Comparison of ENCODE assay signal across 13 cellular contexts in genomic region chr12:13194462-13195110, GRCh38. TPM values are rescaled to one million over a fixed set of nuclear protein-coding genes. Genes with fewer than 3 reads are reported as not detected.
DNase-seq lines count a peak whose midpoint lies in the region; ATAC-seq and TF ChIP-seq lines count a peak whose summit lies in the region.
"Had no signal": no experiment of that assay in that cellular context is flagged by ENCODE, and none has a peak within 500 bp of the region (broad histone marks: within the 10 kb centered on the region; RNA-seq: fewer than 3 reads in every experiment).

No MANE protein-coding gene starts in this region.

- H3K9ac ChIP-seq in HCT116 (ENCODE audit: low read length): no peak overlapping the region

- H3K9me3 ChIP-seq in HCT116 (ENCODE audit: control insufficient read depth in 1 of 2, insufficient read depth in 1 of 2, low read depth in 1 of 2, low read length in 2 of 2) (no peaks in the 10 kb centered on the region), suprapubic skin (no peaks in the 10 kb centered on the region)

- H3K4me2 ChIP-seq in HCT116 (ENCODE audit: low read length): peak overlapping the region; percentile 88

- peaks cover 33 to 53% of the 10 kb centered on the region in 2 experiments for H3K4me1 ChIP-seq in HCT116 (ENCODE audit: control insufficient read depth in 1 of 2, insufficient read depth in 2 of 2, low read length in 2 of 2)
- peaks cover 49% of the 10 kb centered on the region for H3K4me1 ChIP-seq in suprapubic skin

- TF ChIP-seq CTCF in HCT116 (IDR thresholded peaks at IDR 0.05 in 2 of 3, conservative IDR thresholded peaks at IDR 0.05 in 1 of 3; ENCODE audit: borderline replicate concordance in 1 of 3, insufficient read depth in 1 of 3, low read depth in 2 of 3, low read length in 2 of 3): no peak
- no peak for TF ChIP-seq CTCF in suprapubic skin (IDR thresholded peaks at IDR 0.05)

- H3K27ac Mint-ChIP-seq in activated T-helper 1 cell treated with anti-CD3 and anti-CD28 coated beads, Interleukin-12 subunit alpha, Interleukin-12 subunit beta, Interleukin-2, Interleukin-4 antibody, amounts not matched to agents 30 ng/mL and 10 ng/mL and 1 ng/mL, durations not matched to agents 14 hours and 24 hours and 36 hours: peak overlapping the region; percentile 4
- H3K27ac Mint-ChIP-seq: activated B cell treated with CpG ODN at 0.5 μM for 24 hours had no signal

- no TSS peak for BruUV-seq in HCT116 (replicated peaks; lab: Mats Ljungman, UMichigan)

- peaks cover 16% of the 10 kb centered on the region for H3K27me3 Mint-ChIP-seq in activated T-helper 1 cell treated with anti-CD3 and anti-CD28 coated beads, Interleukin-12 subunit alpha, Interleukin-12 subunit beta, Interleukin-2, Interleukin-4 antibody, amounts not matched to agents 30 ng/mL and 10 ng/mL and 1 ng/mL, durations not matched to agents 14 hours and 24 hours and 36 hours (ENCODE audit: insufficient read depth)

- no peaks in the 10 kb centered on the region for H3K36me3 Mint-ChIP-seq in activated T-helper 1 cell treated with anti-CD3 and anti-CD28 coated beads, Interleukin-12 subunit alpha, Interleukin-12 subunit beta, Interleukin-2, Interleukin-4 antibody, amounts not matched to agents 30 ng/mL and 10 ng/mL and 1 ng/mL, durations not matched to agents 14 hours and 24 hours and 36 hours (ENCODE audit: low read depth)

- CTCF ChIA-PET in HCT116 (lab: Charles Lee): no interaction called here

- no peak overlapping the region for H3K4me3 ChIP-seq in HCT116 (replicated peaks in 1 of 2; ENCODE audit: low read depth in 1 of 2, low read length in 2 of 2)
- H3K4me3 ChIP-seq in suprapubic skin: no peak overlapping the region

- no peaks in the 10 kb centered on the region for H3K9me3 Mint-ChIP-seq in activated T-helper 1 cell treated with anti-CD3 and anti-CD28 coated beads, Interleukin-12 subunit alpha, Interleukin-12 subunit beta, Interleukin-2, Interleukin-4 antibody, amounts not matched to agents 30 ng/mL and 10 ng/mL and 1 ng/mL, durations not matched to agents 14 hours and 24 hours and 36 hours
- H3K9me3 Mint-ChIP-seq: activated B cell treated with CpG ODN at 0.5 μM for 24 hours; effector memory CD8-positive, alpha-beta T cell had no signal

- peaks cover 29% of the 10 kb centered on the region for H3K79me2 ChIP-seq in HCT116 (ENCODE audit: insufficient read depth, low read length)

- H3K27ac ChIP-seq in HCT116 (ENCODE audit: low read depth, low read length): no peak overlapping the region
- peak overlapping the region; percentile 97 for H3K27ac ChIP-seq in suprapubic skin

- no peak for ATAC-seq in HCT116
- ATAC-seq: effector memory CD8-positive, alpha-beta T cell had no signal

- H3K4me1 Mint-ChIP-seq in activated T-helper 1 cell treated with anti-CD3 and anti-CD28 coated beads, Interleukin-12 subunit alpha, Interleukin-12 subunit beta, Interleukin-2, Interleukin-4 antibody, amounts not matched to agents 30 ng/mL and 10 ng/mL and 1 ng/mL, durations not matched to agents 14 hours and 24 hours and 36 hours (ENCODE audit: low read depth): peaks cover 28% of the 10 kb centered on the region

- H3K9me2 ChIP-seq in HCT116 (ENCODE audit: insufficient read depth): no peaks in the 10 kb centered on the region

- WGBS in suprapubic skin: 19% methylated on average over 4 of the region's 4 CpGs

- RAD21 ChIA-PET in HCT116 (lab: Charles Lee; ENCODE audit: low non-redundant PET in 1 of 2, low total read pairs in 2 of 2, uncharacterized antibody in 2 of 2, unreplicated experiment in 2 of 2): no interaction called here

- no peak for DNase-seq in HCT116 (ENCODE audit: low read depth, low spot score)
- DNase-seq in activated T-helper 1 cell treated with anti-CD3 and anti-CD28 coated beads, Interleukin-12 subunit alpha, Interleukin-12 subunit beta, Interleukin-2, Interleukin-4 antibody, amounts not matched to agents 30 ng/mL and 10 ng/mL and 1 ng/mL, durations not matched to agents 14 hours and 24 hours and 36 hours (ENCODE audit: low spot score): no peak
- peak; percentile 93 for DNase-seq in islet precursor cell
- DNase-seq in suprapubic skin (ENCODE audit: low spot score in 2 of 2): peak in 1 of 2 donors; percentile 60
- DNase-seq in stimulated activated CD4-positive, alpha-beta T cell treated with anti-CD3 and anti-CD28 coated beads, Interleukin-2, amount 100 ng/mL, for 48 hours: no peak
- DNase-seq in GF-D8 (lab: John Stamatoyannopoulos, UW): no peak
- DNase-seq in HCEC 1CT: no peak
- DNase-seq: activated B cell treated with CpG ODN at 0.5 μM for 24 hours; amniotic stem cell; effector memory CD8-positive, alpha-beta T cell; NCI-H1092 treated with DMSO at 0.1 percent for 48 hours; posterior cingulate gyrus; stimulated activated CD4-positive, alpha-beta T cell treated with anti-CD3 and anti-CD28 coated beads, Interleukin-4, amount 100 ng/mL, for 4 hours had no signal

- no peaks in the 10 kb centered on the region for H4K20me1 ChIP-seq in HCT116 (ENCODE audit: insufficient read depth)

- no peak overlapping the region for H2AFZ ChIP-seq in HCT116 (ENCODE audit: low read depth, low read length, poor library complexity, severe bottlenecking)

- no peaks in the 10 kb centered on the region for H3K27me3 ChIP-seq in HCT116 (ENCODE audit: insufficient read depth, low read length)
- no peaks in the 10 kb centered on the region for H3K27me3 ChIP-seq in suprapubic skin

- H3K4me3 Mint-ChIP-seq in activated T-helper 1 cell treated with anti-CD3 and anti-CD28 coated beads, Interleukin-12 subunit alpha, Interleukin-12 subunit beta, Interleukin-2, Interleukin-4 antibody, amounts not matched to agents 30 ng/mL and 10 ng/mL and 1 ng/mL, durations not matched to agents 14 hours and 24 hours and 36 hours: no peak overlapping the region
- H3K4me3 Mint-ChIP-seq: activated B cell treated with CpG ODN at 0.5 μM for 24 hours had no signal

- no peak for TF ChIP-seq EP300 in suprapubic skin (IDR thresholded peaks at IDR 0.05)

- peaks cover 0 to 8% of the 10 kb centered on the region in 2 experiments; a peak in 1 of 4 replicates for H3K36me3 ChIP-seq in HCT116 (ENCODE audit: control insufficient read depth in 1 of 2, insufficient read depth in 2 of 2, low read length in 2 of 2)
- no peaks in the 10 kb centered on the region for H3K36me3 ChIP-seq in suprapubic skin

- POLR2A ChIA-PET in HCT116 (lab: Charles Lee): no interaction called here

- TF ChIP-seq POLR2A in HCT116 (IDR thresholded peaks at IDR 0.05; ENCODE audit: borderline replicate concordance, extremely low read depth, insufficient read depth, insufficient read length) (no peak), suprapubic skin (IDR thresholded peaks at IDR 0.05) (no peak)

- intact Hi-C loops in HCT116 (cut with micrococcal nuclease): no loop called here
- intact Hi-C loops in activated T-helper 1 cell treated with anti-CD3 and anti-CD28 coated beads, Interleukin-12 subunit alpha, Interleukin-12 subunit beta, Interleukin-2, Interleukin-4 antibody, amounts not matched to agents 30 ng/mL and 10 ng/mL and 1 ng/mL, durations not matched to agents 14 hours and 24 hours and 36 hours (cut with micrococcal nuclease): loop anchor here (5.0 kb wide), 1 partner anchor 147 kb away; no protein-coding TSS in a partner anchor

- TF ChIP-seq RAD21 in HCT116 (IDR thresholded peaks at IDR 0.05; ENCODE audit: low read depth): no peak

TF ChIP-seq in HCT116, 20 proteins besides CTCF, POLR2A, EP300 and RAD21:
- TF ChIP-seq ATF3 (IDR thresholded peaks at IDR 0.05) (no peak), CBX3 (IDR thresholded peaks at IDR 0.05; ENCODE audit: low read depth) (no peak), REST (IDR thresholded peaks at IDR 0.05; ENCODE audit: low read depth) (no peak), MAX (IDR thresholded peaks at IDR 0.05) (no peak), FOSL1 (IDR thresholded peaks at IDR 0.05; ENCODE audit: low read depth) (no peak), ZFX (IDR thresholded peaks at IDR 0.05) (no peak)
TF ChIP-seq in HCT116: peak in this region for 0.

RNA-seq across cellular contexts. Expression of gene EMP1, which starts 1.9 kb away (rescaled TPM):
- total RNA-seq in HCT116 (2021; ENCODE audit: unreplicated experiment): 110 TPM
- 170 and 244 TPM in 2 replicates for polyA plus RNA-seq in HCT116 (2012)
- 29.6 and 33.6 TPM in 2 replicates for total RNA-seq in activated T-helper 1 cell treated with anti-CD3 and anti-CD28 coated beads, Interleukin-12 subunit alpha, Interleukin-12 subunit beta, Interleukin-2, Interleukin-4 antibody, amounts not matched to agents 30 ng/mL and 10 ng/mL and 1 ng/mL, durations not matched to agents 14 hours and 24 hours and 36 hours
- 1,000 to 10,000 TPM in 2 of 4 donors, 100 to 1,000 TPM in 2; 569 to 2,226 (median 1,259) TPM for total RNA-seq in suprapubic skin
- total RNA-seq: activated B cell treated with CpG ODN at 0.5 μM for 24 hours had no signal
